25 cellular contexts compared by ENCODE assay signal in genomic region chr4:136751530-136751929, GRCh38.
"Had no signal": no experiment of that assay in that cellular context is flagged by ENCODE, and none has a peak within 500 bp of the region (broad histone marks: within the 10 kb centered on the region; RNA-seq: fewer than 3 reads in every experiment).

No MANE protein-coding gene starts in this region.

- H3K4me1 Mint-ChIP-seq: activated CD4-positive, alpha-beta T cell treated with anti-CD3 and anti-CD28 coated beads for 36 hours; activated naive CD4-positive, alpha-beta T cell treated with anti-CD3 and anti-CD28 coated beads, Interleukin-2, amount 10 ng/mL, durations not matched to agents 7 days and 5 days; immature natural killer cell; naive B cell had no signal

- ATAC-seq: activated CD4-positive, alpha-beta T cell treated with anti-CD3 and anti-CD28 coated beads for 36 hours; activated T-cell treated with anti-CD3 and anti-CD28 coated beads, Interleukin-2, amount 50 U/mL, for 72 hours; foreskin keratinocyte; left lung; upper lobe of right lung had no signal

- DNase-seq: activated CD4-positive, alpha-beta T cell treated with anti-CD3 and anti-CD28 coated beads for 36 hours; activated CD4-positive, alpha-beta T cell treated with anti-CD3 and anti-CD28 coated beads, Interleukin-2, amount 50 U/mL, for 4 hours; activated effector memory CD4-positive, alpha-beta T cell treated with Interleukin-2 at 50 U/mL for 16 hours; activated naive CD4-positive, alpha-beta T cell treated with anti-CD3 and anti-CD28 coated beads, Interleukin-2, amount 10 ng/mL, durations not matched to agents 7 days and 5 days; activated T-cell treated with anti-CD3 and anti-CD28 coated beads, Interleukin-2, amount 50 U/mL, for 72 hours; amygdala; caudate nucleus; effector CD4-positive, alpha-beta T cell; erythroblast; immature natural killer cell; left lung; naive B cell; retina; sigmoid colon; spleen; stimulated activated CD4-positive, alpha-beta T cell treated with anti-CD3 and anti-CD28 coated beads, Interleukin-4, amount 100 ng/mL, for 1 hour; substantia nigra; T-helper 9 cell; thyroid gland; upper lobe of right lung had no signal

- H3K36me3 Mint-ChIP-seq: activated naive CD4-positive, alpha-beta T cell treated with anti-CD3 and anti-CD28 coated beads, Interleukin-2, amount 10 ng/mL, durations not matched to agents 7 days and 5 days; brain; immature natural killer cell; naive B cell had no signal

- H3K27me3 Mint-ChIP-seq: activated CD4-positive, alpha-beta T cell treated with anti-CD3 and anti-CD28 coated beads for 36 hours; activated naive CD4-positive, alpha-beta T cell treated with anti-CD3 and anti-CD28 coated beads, Interleukin-2, amount 10 ng/mL, durations not matched to agents 7 days and 5 days; dendritic cell treated with granulocyte-macrophage colony-stimulating factor and Interleukin-4, amounts not matched to agents 40 ng/mL and 50 ng/mL, for 4 days; naive B cell; stimulated activated naive CD8-positive, alpha-beta T cell treated with anti-CD3 and anti-CD28 coated beads, Interleukin-15, Interleukin-2, amounts not matched to agents 100 ng/mL and 50 ng/mL, for 24 hours had no signal

- H3K4me3 Mint-ChIP-seq: activated CD4-positive, alpha-beta T cell treated with anti-CD3 and anti-CD28 coated beads for 36 hours; activated naive CD4-positive, alpha-beta T cell treated with anti-CD3 and anti-CD28 coated beads, Interleukin-2, amount 10 ng/mL, durations not matched to agents 7 days and 5 days; activated T-cell treated with anti-CD3 and anti-CD28 coated beads, Interleukin-2, amount 50 U/mL, for 72 hours; brain; dendritic cell treated with granulocyte-macrophage colony-stimulating factor and Interleukin-4, amounts not matched to agents 40 ng/mL and 50 ng/mL, for 4 days; immature natural killer cell; naive B cell; stimulated activated naive CD8-positive, alpha-beta T cell treated with anti-CD3 and anti-CD28 coated beads, Interleukin-15, Interleukin-2, amounts not matched to agents 100 ng/mL and 50 ng/mL, for 24 hours had no signal

- H3K4me3 ChIP-seq: left lung, lung, sigmoid colon, spleen, thyroid gland, upper lobe of right lung had no signal

- H3K9me3 ChIP-seq: left lung, sigmoid colon, spleen, thyroid gland, upper lobe of right lung had no signal

- H3K4me1 ChIP-seq: foreskin keratinocyte, left lung, sigmoid colon, spleen, thyroid gland, upper lobe of right lung had no signal

- H3K9me3 Mint-ChIP-seq: activated naive CD4-positive, alpha-beta T cell treated with anti-CD3 and anti-CD28 coated beads, Interleukin-2, amount 10 ng/mL, durations not matched to agents 7 days and 5 days; dendritic cell treated with granulocyte-macrophage colony-stimulating factor and Interleukin-4, amounts not matched to agents 40 ng/mL and 50 ng/mL, for 4 days; stimulated activated naive CD8-positive, alpha-beta T cell treated with anti-CD3 and anti-CD28 coated beads, Interleukin-15, Interleukin-2, amounts not matched to agents 100 ng/mL and 50 ng/mL, for 24 hours had no signal

- H3K36me3 ChIP-seq: left lung, sigmoid colon, spleen, thyroid gland, upper lobe of right lung had no signal

- H3K27ac Mint-ChIP-seq: activated CD4-positive, alpha-beta T cell treated with anti-CD3 and anti-CD28 coated beads for 36 hours; activated naive CD4-positive, alpha-beta T cell treated with anti-CD3 and anti-CD28 coated beads, Interleukin-2, amount 10 ng/mL, durations not matched to agents 7 days and 5 days; activated T-cell treated with anti-CD3 and anti-CD28 coated beads, Interleukin-2, amount 50 U/mL, for 72 hours; dendritic cell treated with granulocyte-macrophage colony-stimulating factor and Interleukin-4, amounts not matched to agents 40 ng/mL and 50 ng/mL, for 4 days; immature natural killer cell; naive B cell; stimulated activated naive CD8-positive, alpha-beta T cell treated with anti-CD3 and anti-CD28 coated beads, Interleukin-15, Interleukin-2, amounts not matched to agents 100 ng/mL and 50 ng/mL, for 24 hours had no signal

- H3K27ac ChIP-seq: foreskin keratinocyte, left lung, sigmoid colon, spleen, thyroid gland, upper lobe of right lung had no signal

- H3K27me3 ChIP-seq: foreskin keratinocyte, left lung, sigmoid colon, spleen, thyroid gland, upper lobe of right lung had no signal
